27 cellular contexts compared by ENCODE assay signal in genomic region chr2:47531378-47532042, GRCh38. TPM values are rescaled to one million over a fixed set of nuclear protein-coding genes. Genes with fewer than 3 reads are reported as not detected.
"Had no signal": no experiment of that assay in that cellular context is flagged by ENCODE, and none has a peak within 500 bp of the region (broad histone marks: within the 10 kb centered on the region; RNA-seq: fewer than 3 reads in every experiment).

No MANE protein-coding gene starts in this region.

- H3K4me1 ChIP-seq: ascending aorta, stomach, suprapubic skin, tibial artery, upper lobe of right lung had no signal

- DNase-seq: activated CD4-positive, alpha-beta T cell treated with anti-CD3 and anti-CD28 coated beads for 4 hours; activated CD4-positive, alpha-beta T cell treated with anti-CD3 and anti-CD28 coated beads, Interleukin-2, amount 50 U/mL, for 4 hours; activated effector memory CD4-positive, alpha-beta T cell treated with anti-CD3 and anti-CD28 coated beads, Interleukin-2, amount 50 U/mL, for 16 hours; activated naive CD4-positive, alpha-beta T cell treated with anti-CD3 and anti-CD28 coated beads for 36 hours; activated naive CD8-positive, alpha-beta T cell treated with anti-CD3 and anti-CD28 coated beads for 36 hours; activated T-cell treated with anti-CD3 and anti-CD28 coated beads for 4 hours; caudate nucleus; esophagus squamous epithelium; foreskin melanocyte; midbrain; naive thymus-derived CD4-positive, alpha-beta T cell; ovary; sigmoid colon; SK-N-SH; small intestine; stimulated activated CD4-positive, alpha-beta T cell treated with anti-CD3 and anti-CD28 coated beads, Interleukin-4, amount 100 ng/mL, for 4 hours; stimulated activated CD8-positive, alpha-beta memory T cell treated with anti-CD3 and anti-CD28 coated beads, Interleukin-4, amount 100 ng/mL, for 48 hours; stimulated activated naive B cell treated with anti-CD40 and anti-IgM and Interleukin-4, amounts not matched to agents 10 μg/mL and 1 μg/mL and 100 μg/mL, for 72 hours; stomach; T-helper 17 cell; T1000; tibial artery; upper lobe of right lung had no signal

- H3K9me3 ChIP-seq: ascending aorta, esophagus squamous epithelium, ovary, sigmoid colon, SK-N-SH, stomach, suprapubic skin, tibial artery, upper lobe of right lung had no signal

- FAIRE-seq: islet of Langerhans, small intestine had no signal

- H3K27me3 ChIP-seq: ascending aorta, esophagus squamous epithelium, ovary, sigmoid colon, stomach, suprapubic skin, tibial artery, upper lobe of right lung had no signal

- H3K36me3 ChIP-seq: ascending aorta, esophagus squamous epithelium, ovary, sigmoid colon, stomach, suprapubic skin, tibial artery, upper lobe of right lung had no signal

- H3K4me3 ChIP-seq: ascending aorta, esophagus squamous epithelium, ovary, sigmoid colon, stomach, suprapubic skin, tibial artery, upper lobe of right lung had no signal

- ATAC-seq: naive thymus-derived CD4-positive, alpha-beta T cell; stimulated activated naive B cell treated with anti-CD40 and anti-IgM and Interleukin-4, amounts not matched to agents 10 μg/mL and 1 μg/mL and 100 μg/mL, for 72 hours; T-helper 17 cell; upper lobe of right lung had no signal

- H3K9ac ChIP-seq: SK-N-SH had no signal

- H3K4me2 ChIP-seq: SK-N-SH had no signal

- H3K27ac ChIP-seq: ascending aorta, esophagus squamous epithelium, ovary, sigmoid colon, stomach, suprapubic skin, tibial artery, upper lobe of right lung, VCaP had no signal

RNA-seq across cellular contexts. Expression of gene KCNK12, which starts 39.3 kb away (rescaled TPM):
- polyA plus RNA-seq: SK-N-SH had no signal
